In the genomic region with DNA sequence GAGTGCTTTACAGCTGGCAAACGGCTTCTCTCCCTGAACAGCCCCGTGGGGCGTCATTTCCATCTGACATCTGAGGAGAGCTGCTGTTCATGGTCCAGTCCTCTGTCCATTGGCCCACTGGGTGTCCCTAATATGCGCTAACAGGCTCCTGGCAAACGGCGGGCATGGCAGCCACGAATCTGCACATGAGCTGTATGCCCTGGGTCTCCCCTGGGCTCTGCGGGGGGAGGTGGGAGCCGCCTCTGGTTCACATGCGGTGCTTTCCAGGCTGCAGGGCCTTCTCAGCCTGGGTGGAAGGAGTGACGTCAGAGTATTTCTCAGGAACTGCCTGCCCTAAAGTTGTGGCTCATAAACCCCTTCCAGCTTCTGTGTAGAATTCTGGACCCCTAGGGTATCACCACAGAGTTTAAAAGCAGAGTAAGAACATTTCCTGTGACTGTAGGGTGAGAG, we compare ENCODE assay signal across 8 cellular contexts.
DNase-seq lines count a peak whose midpoint lies in the region; ATAC-seq, FAIRE-seq and TF ChIP-seq lines count a peak whose summit lies in the region.

No MANE protein-coding gene starts in this region.

- ATAC-seq in GM21619 (IDR thresholded peaks at IDR 0.05; ENCODE audit: unreplicated experiment) (peak; percentile 31), gastroesophageal sphincter (peak; percentile 40), GM21825 (IDR thresholded peaks at IDR 0.05; ENCODE audit: unreplicated experiment) (no peak)

- no peak for TF ChIP-seq CTCF in gastroesophageal sphincter (IDR thresholded peaks at IDR 0.05)

- FAIRE-seq in small intestine (lab: Jason Lieb, UNC), result no peak
- no peak for FAIRE-seq in urothelium cell line (lab: Jason Lieb, UNC)

- peaks cover 50 to 100% (median 93%) of the 10 kb centered on the region in 3 donors for H3K4me1 ChIP-seq in gastroesophageal sphincter
- peaks cover 22 to 56% of the 10 kb centered on the region in 2 donors for H3K4me1 ChIP-seq in small intestine (ENCODE audit: control insufficient read depth in 2 of 2, insufficient read depth in 1 of 2, low read depth in 1 of 2, low read length in 1 of 2)

- WGBS in gastroesophageal sphincter (ENCODE audit: low coverage in 1 of 2), 2 donors, result 0% methylated on average over 3 of the region's 11 CpGs; no CpG with 5 or more reads in 1 of the 2 donors
- 37 to 74% (median 55%) methylated on average over 11 of the region's 11 CpGs for WGBS in small intestine, 3 donors

- H3K4me3 ChIP-seq in gastroesophageal sphincter (no peak overlapping the region), small intestine (ENCODE audit: low read depth in 1 of 2, low read length in 2 of 2) (no peak overlapping the region)

- peaks cover 98% of the 10 kb centered on the region for H3K4me1 Mint-ChIP-seq in activated T-cell treated with anti-CD3 and anti-CD28 coated beads, Interleukin-2, amount 50 U/mL, for 24 hours (ENCODE audit: low read depth)

- peak overlapping the region; percentile 70 to 100 (median 99) for H3K27ac ChIP-seq in gastroesophageal sphincter
- peak overlapping the region; percentile 13 to 73 for H3K27ac ChIP-seq in small intestine (ENCODE audit: low read depth in 1 of 2, low read length in 1 of 2)

- peak overlapping the region; percentile 98 for H3K27ac Mint-ChIP-seq in activated T-cell treated with anti-CD3 and anti-CD28 coated beads, Interleukin-2, amount 50 U/mL, for 24 hours

- H3K4me3 Mint-ChIP-seq in activated T-cell treated with anti-CD3 and anti-CD28 coated beads, Interleukin-2, amount 50 U/mL, for 24 hours, result peak overlapping the region; percentile 70

- no peak for TF ChIP-seq EP300 in gastroesophageal sphincter (IDR thresholded peaks at IDR 0.05)

- no peaks in the 10 kb centered on the region for H3K9me3 Mint-ChIP-seq in activated T-cell treated with anti-CD3 and anti-CD28 coated beads, Interleukin-2, amount 50 U/mL, for 24 hours

- DNase-seq in NCI-H2196 (lab: John Stamatoyannopoulos, UW; ENCODE audit: unreplicated experiment) (peak; percentile 58), small intestine (no peak), HuH-7.5 (ENCODE audit: low spot score) (no peak), urothelium cell line (ENCODE audit: low spot score) (no peak)
- DNase-seq in activated T-cell treated with anti-CD3 and anti-CD28 coated beads, Interleukin-2, amount 50 U/mL, for 24 hours, result peak; percentile 83

- H3K27me3 Mint-ChIP-seq in activated T-cell treated with anti-CD3 and anti-CD28 coated beads, Interleukin-2, amount 50 U/mL, for 24 hours, result no peaks in the 10 kb centered on the region

- H3K36me3 ChIP-seq in gastroesophageal sphincter (no peaks in the 10 kb centered on the region), small intestine (ENCODE audit: control insufficient read depth in 2 of 2, insufficient read depth in 2 of 2, low read length in 2 of 2) (no peaks in the 10 kb centered on the region)

- H3K9me3 ChIP-seq in gastroesophageal sphincter (no peaks in the 10 kb centered on the region), small intestine (ENCODE audit: control insufficient read depth, low read depth) (no peaks in the 10 kb centered on the region)

- TF ChIP-seq POLR2A in gastroesophageal sphincter (IDR thresholded peaks at IDR 0.05), result no peak

- H3K27me3 ChIP-seq in gastroesophageal sphincter (no peaks in the 10 kb centered on the region), small intestine (ENCODE audit: control insufficient read depth in 2 of 2, insufficient read depth in 2 of 2, low read length in 2 of 2) (no peaks in the 10 kb centered on the region)

- H3K36me3 Mint-ChIP-seq in activated T-cell treated with anti-CD3 and anti-CD28 coated beads, Interleukin-2, amount 50 U/mL, for 24 hours (ENCODE audit: low read depth), result peaks cover 66% of the 10 kb centered on the region

Comparison
In these comparisons a context has a peak if more than half of its experiments do, and no peak if none do; other contexts are left out.
1. DNase-seq: peak in NCI-H2196 (single experiment) and activated T-cell treated with anti-CD3 and anti-CD28 coated beads, Interleukin-2, amount 50 U/mL, for 24 hours (single experiment); none in small intestine (single experiment), HuH-7.5 (single experiment) and urothelium cell line (single experiment).